8 cellular contexts compared by ENCODE assay signal in genomic region chr7:121438017-121438955, GRCh38. TPM values are rescaled to one million over a fixed set of nuclear protein-coding genes. Genes with fewer than 3 reads are reported as not detected.
A peak's percentile ranks its signal among the peaks of the same experiment; 100 is the strongest.
DNase-seq lines count a peak whose midpoint lies in the region; ATAC-seq and TF ChIP-seq lines count a peak whose summit lies in the region.
"Not testable (repeated sequence)": the region's sequence is repeated elsewhere in the genome, so short reads cannot be mapped to it uniquely, and the experiment has no call there.

No MANE protein-coding gene starts in this region.

- TF ChIP-seq POLR2A in Peyer's patch (IDR thresholded peaks at IDR 0.05), result not testable (repeated sequence)

- H3K4me1 ChIP-seq in Peyer's patch; liver (ENCODE audit: control insufficient read depth in 4 of 4, insufficient read depth in 4 of 4, low read length in 3 of 4): not testable (repeated sequence)

- H3K27me3 ChIP-seq in Peyer's patch; liver (ENCODE audit: control insufficient read depth in 4 of 4, insufficient read depth in 4 of 4, low read length in 3 of 4): not testable (repeated sequence)

- WGBS in liver, result 9% methylated on average over 12 of the region's 12 CpGs

- peak; percentile 40 for TF ChIP-seq CTCF in 22Rv1 (IDR thresholded peaks at IDR 0.05)
- TF ChIP-seq CTCF in Peyer's patch (IDR thresholded peaks at IDR 0.05), result peak in 5 of 6 experiments; percentile 5 to 34 (median 27)
- not testable (repeated sequence) for TF ChIP-seq CTCF in liver (IDR thresholded peaks at IDR 0.05; ENCODE audit: low read depth, low read length, missing input control)

- H3K9ac ChIP-seq in liver (ENCODE audit: low read depth in 1 of 2, low read length in 2 of 2), result not testable (repeated sequence)

- peak; percentile 75 to 95 (median 87) for DNase-seq in Peyer's patch
- DNase-seq in activated CD8-positive, alpha-beta memory T cell treated with anti-CD3 and anti-CD28 coated beads, Interleukin-2, amount 50 U/mL, for 4 hours, result peak; percentile 58
- peak; percentile 37 for DNase-seq in effector CD8-positive, alpha-beta T cell (lab: John Stamatoyannopoulos, UW)
- DNase-seq in stimulated activated CD4-positive, alpha-beta T cell treated with anti-CD3 and anti-CD28 coated beads, Interleukin-12 subunit alpha, Interleukin-12 subunit beta, amount 100 ng/mL, for 48 hours (ENCODE audit: low read depth in 2 of 3, low spot score in 1 of 3), result peak; percentile 54 to 63 (median 62)

- TF ChIP-seq RAD21 in liver (IDR thresholded peaks at IDR 0.05), result not testable (repeated sequence)

- H3K27ac ChIP-seq in 22Rv1, result peak overlapping the region; percentile 54
- H3K27ac ChIP-seq in Peyer's patch, result peak overlapping the region in 2 of 4 donors; percentile 23 to 66
- H3K27ac ChIP-seq in liver (ENCODE audit: low read depth in 1 of 2, low read length in 2 of 2), result not testable (repeated sequence)

- H3K4me3 ChIP-seq in Peyer's patch, result peak overlapping the region; percentile 2 to 34 (median 19)
- H3K4me3 ChIP-seq in liver (ENCODE audit: low read depth in 1 of 3, low read length in 3 of 3), result not testable (repeated sequence)

- H3K9me3 ChIP-seq in Peyer's patch; liver (ENCODE audit: control insufficient read depth in 4 of 4, low read length in 3 of 4): not testable (repeated sequence)

- H3K36me3 ChIP-seq in Peyer's patch; liver (ENCODE audit: control insufficient read depth in 4 of 4, insufficient read depth in 3 of 4, low read depth in 1 of 4, low read length in 3 of 4): not testable (repeated sequence)

- ATAC-seq in GM19025 (IDR thresholded peaks at IDR 0.05; ENCODE audit: low read depth, unreplicated experiment) (peak; percentile 29), HG03460 (IDR thresholded peaks at IDR 0.05; ENCODE audit: unreplicated experiment) (peak; percentile 37)

TF ChIP-seq in liver, 16 proteins besides CTCF, POLR2A, EP300 and RAD21:
- peak; percentile 32 for TF ChIP-seq NR2F2 (IDR thresholded peaks at IDR 0.05)
TF ChIP-seq in liver: peak in this region for 1; not testable (repeated sequence) for 15.

RNA-seq across cellular contexts. Expression of gene FAM3C, which starts 42.2 kb away (rescaled TPM):
- 100 to 1,000 TPM in 3 of 4 donors, 10 to 100 TPM in 1; 20.6 to 204 (median 149) TPM for total RNA-seq in Peyer's patch
- total RNA-seq in liver, result 10 to 100 TPM; 16.5 to 24.3 TPM
- 10 to 100 TPM; 20.6 to 32.3 TPM for polyA plus RNA-seq in liver

Comparison
In these comparisons a context has a peak if more than half of its experiments do, and no peak if none do; other contexts are left out.
1. DNase-seq: peak in every context shown above with its lines; median percentile 87 in Peyer's patch; 62 in stimulated activated CD4-positive, alpha-beta T cell treated with anti-CD3 and anti-CD28 coated beads, Interleukin-12 subunit alpha, Interleukin-12 subunit beta, amount 100 ng/mL, for 48 hours; 58 in activated CD8-positive, alpha-beta memory T cell treated with anti-CD3 and anti-CD28 coated beads, Interleukin-2, amount 50 U/mL, for 4 hours; 37 in effector CD8-positive, alpha-beta T cell.